8 cellular contexts compared by ENCODE assay signal in genomic region chr1:244048566-244049141, GRCh38. TPM values are rescaled to one million over a fixed set of nuclear protein-coding genes. Genes with fewer than 3 reads are reported as not detected.
DNase-seq lines count a peak whose midpoint lies in the region; ATAC-seq and TF ChIP-seq lines count a peak whose summit lies in the region.

No MANE protein-coding gene starts in this region.

- no peaks in the 10 kb centered on the region for H3K27me3 ChIP-seq in SJSA1 (replicated peaks)

- H3K9me3 Mint-ChIP-seq in T-helper 2 cell treated with Interferon-gamma antibody and Interleukin-4, amounts not matched to agents 5 μg/mL and 100 μg/mL, for 36 hours = no peaks in the 10 kb centered on the region
- H3K9me3 Mint-ChIP-seq in stimulated activated naive CD8-positive, alpha-beta T cell treated with anti-CD3 and anti-CD28 coated beads, Interleukin-15, Interleukin-2, amounts not matched to agents 100 ng/mL and 50 ng/mL, for 24 hours = no peaks in the 10 kb centered on the region

- H3K9me3 ChIP-seq in SJSA1 (replicated peaks) = no peaks in the 10 kb centered on the region

- peaks cover 17% of the 10 kb centered on the region; the same call in 1 of the 2 replicates for H3K36me3 ChIP-seq in SJSA1

- no peak for TF ChIP-seq CTCF in foreskin fibroblast (IDR thresholded peaks at IDR 0.05; ENCODE audit: low read depth, low read length)

- ATAC-seq in HG02623 (IDR thresholded peaks at IDR 0.05; ENCODE audit: unreplicated experiment) (no peak), GM19035 (IDR thresholded peaks at IDR 0.05; ENCODE audit: unreplicated experiment) (no peak), HG03280 (IDR thresholded peaks at IDR 0.05; ENCODE audit: unreplicated experiment) (no peak)

- DNase-seq in T-helper 2 cell treated with Interferon-gamma antibody and Interleukin-4, amounts not matched to agents 5 μg/mL and 100 μg/mL, for 36 hours (ENCODE audit: low spot score) = peak; percentile 18
- DNase-seq in T-helper 2 cell (no peak), SJSA1 (ENCODE audit: low read depth in 1 of 2, low spot score in 2 of 2) (no peak), foreskin fibroblast (no peak)

- H3K27ac ChIP-seq in SJSA1 = no peak overlapping the region

- peaks cover 35% of the 10 kb centered on the region for H3K4me1 ChIP-seq in SJSA1 (replicated peaks)

- peaks cover 2% of the 10 kb centered on the region for H3K36me3 Mint-ChIP-seq in T-helper 2 cell treated with Interferon-gamma antibody and Interleukin-4, amounts not matched to agents 5 μg/mL and 100 μg/mL, for 36 hours (ENCODE audit: low read depth)
- no peaks in the 10 kb centered on the region for H3K36me3 Mint-ChIP-seq in stimulated activated naive CD8-positive, alpha-beta T cell treated with anti-CD3 and anti-CD28 coated beads, Interleukin-15, Interleukin-2, amounts not matched to agents 100 ng/mL and 50 ng/mL, for 24 hours (ENCODE audit: low read depth)

- no peak overlapping the region for H3K27ac Mint-ChIP-seq in T-helper 2 cell treated with Interferon-gamma antibody and Interleukin-4, amounts not matched to agents 5 μg/mL and 100 μg/mL, for 36 hours
- no peak overlapping the region for H3K27ac Mint-ChIP-seq in stimulated activated naive CD8-positive, alpha-beta T cell treated with anti-CD3 and anti-CD28 coated beads, Interleukin-15, Interleukin-2, amounts not matched to agents 100 ng/mL and 50 ng/mL, for 24 hours

- H3K4me3 ChIP-seq in SJSA1 = peak overlapping the region; percentile 53
- H3K4me3 ChIP-seq in foreskin fibroblast (ENCODE audit: low read depth in 1 of 2, low read length in 2 of 2) = peak overlapping the region; percentile 21 to 79

- peaks cover 27% of the 10 kb centered on the region for H3K4me1 Mint-ChIP-seq in T-helper 2 cell treated with Interferon-gamma antibody and Interleukin-4, amounts not matched to agents 5 μg/mL and 100 μg/mL, for 36 hours (ENCODE audit: low read depth)
- peaks cover 26% of the 10 kb centered on the region for H3K4me1 Mint-ChIP-seq in stimulated activated naive CD8-positive, alpha-beta T cell treated with anti-CD3 and anti-CD28 coated beads, Interleukin-15, Interleukin-2, amounts not matched to agents 100 ng/mL and 50 ng/mL, for 24 hours (ENCODE audit: low read depth)

- H3K4me3 Mint-ChIP-seq in T-helper 2 cell treated with Interferon-gamma antibody and Interleukin-4, amounts not matched to agents 5 μg/mL and 100 μg/mL, for 36 hours = no peak overlapping the region
- H3K4me3 Mint-ChIP-seq in stimulated activated naive CD8-positive, alpha-beta T cell treated with anti-CD3 and anti-CD28 coated beads, Interleukin-15, Interleukin-2, amounts not matched to agents 100 ng/mL and 50 ng/mL, for 24 hours = peak overlapping the region; percentile 95

- H3K27me3 Mint-ChIP-seq in T-helper 2 cell treated with Interferon-gamma antibody and Interleukin-4, amounts not matched to agents 5 μg/mL and 100 μg/mL, for 36 hours (ENCODE audit: low read depth) = peaks cover 52% of the 10 kb centered on the region
- no peaks in the 10 kb centered on the region for H3K27me3 Mint-ChIP-seq in stimulated activated naive CD8-positive, alpha-beta T cell treated with anti-CD3 and anti-CD28 coated beads, Interleukin-15, Interleukin-2, amounts not matched to agents 100 ng/mL and 50 ng/mL, for 24 hours

RNA-seq across cellular contexts. Expression of gene ZBTB18, which starts 2.4 kb away (rescaled TPM):
- total RNA-seq in SJSA1 (2014; rRNA removed; shearing (Covaris generic)) = 36.2 and 38.0 TPM in 2 replicates
